10 cellular contexts compared by ENCODE assay signal in the genomic region with DNA sequence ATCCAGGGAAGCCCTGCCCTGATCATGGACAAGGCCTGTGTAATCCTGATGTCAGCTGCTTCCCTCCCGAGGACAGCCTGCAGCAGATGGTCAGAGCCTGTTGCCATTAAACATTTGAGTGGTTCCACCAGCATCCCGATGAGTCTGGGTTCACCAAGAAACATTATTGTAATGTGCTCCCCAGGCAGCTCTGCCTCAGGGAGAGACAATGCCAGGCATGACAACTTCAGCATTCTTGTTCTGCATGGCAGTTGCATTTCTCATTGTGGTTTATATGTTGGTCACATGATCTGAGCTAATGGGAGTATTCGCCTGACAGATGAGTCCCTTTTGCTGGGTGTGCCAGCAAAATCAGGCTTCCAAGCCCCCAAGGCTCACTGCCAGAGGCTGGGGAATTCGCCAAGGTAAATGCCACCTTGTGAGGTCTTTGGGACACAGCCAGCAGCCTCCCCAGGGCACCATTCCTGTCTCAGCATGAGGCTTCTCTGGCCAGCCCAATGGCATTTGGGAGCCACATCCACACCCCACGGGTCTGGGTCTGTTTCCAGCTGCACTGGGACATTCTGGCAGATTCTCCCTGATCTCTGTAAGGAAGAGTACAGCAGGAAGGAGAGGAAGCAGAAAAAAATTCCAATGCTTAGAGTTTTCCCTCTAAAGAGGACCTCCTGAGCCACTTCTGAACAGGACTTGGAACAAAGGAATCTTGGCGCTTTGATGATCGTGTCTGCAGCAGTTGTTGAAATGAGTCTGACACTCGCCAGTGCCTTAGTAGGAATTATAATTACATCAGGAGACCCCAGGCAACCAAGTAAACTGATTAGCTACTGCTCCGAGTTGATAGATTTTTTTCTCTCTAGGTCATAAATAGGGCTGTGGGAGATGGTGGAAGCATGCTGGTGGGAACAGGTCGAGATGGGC. TPM values are rescaled to one million over a fixed set of nuclear protein-coding genes. Genes with fewer than 3 reads are reported as not detected.
DNase-seq lines count a peak whose midpoint lies in the region; ATAC-seq and TF ChIP-seq lines count a peak whose summit lies in the region.
"Had no signal": no experiment of that assay in that cellular context is flagged by ENCODE, and none has a peak within 500 bp of the region (broad histone marks: within the 10 kb centered on the region; RNA-seq: fewer than 3 reads in every experiment).

No MANE protein-coding gene starts in this region.

- no peaks in the 10 kb centered on the region for H3K36me3 ChIP-seq in stomach

- ATAC-seq in HG02588 (IDR thresholded peaks at IDR 0.05; ENCODE audit: unreplicated experiment) (no peak), T-helper 17 cell (no peak)

- no peak overlapping the region for H3K4me3 ChIP-seq in stomach

- 43 to 49% (median 47%) methylated on average over 9 to 10 of the region's 10 CpGs for WGBS in stomach, 5 donors

- H3K27ac Mint-ChIP-seq in T-helper 17 cell = no peak overlapping the region
- H3K27ac Mint-ChIP-seq: memory B cell had no signal

- H3K27ac ChIP-seq in stomach = no peak overlapping the region
- H3K27ac ChIP-seq: KMS-11 had no signal

- H3K4me3 Mint-ChIP-seq in T-helper 17 cell = no peak overlapping the region
- H3K4me3 Mint-ChIP-seq: memory B cell had no signal

- H3K27me3 ChIP-seq in stomach = peaks cover 0 to 14% (median 0%) of the 10 kb centered on the region in 3 donors

- H3K4me1 ChIP-seq in stomach = peaks cover 0 to 13% (median 5%) of the 10 kb centered on the region in 4 donors

- DNase-seq in DMS 273 treated with DMSO at 0.1 percent for 48 hours (lab: John Stamatoyannopoulos, UW) = peak; percentile 44
- peak; percentile 86 for DNase-seq in NCI-H1092 treated with DMSO at 0.1 percent for 48 hours (lab: John Stamatoyannopoulos, UW)
- DNase-seq in amniotic epithelial cell (ENCODE audit: low read depth) = peak; percentile 14
- DNase-seq in left kidney (ENCODE audit: low read depth, low spot score) = peak; percentile 39
- DNase-seq in stimulated activated naive CD4-positive, alpha-beta T cell treated with Interleukin-2 at 50 U/mL for 16 hours (lab: John Stamatoyannopoulos, UW) = no peak
- DNase-seq in stomach = no peak
- no peak for DNase-seq in T-helper 17 cell

- H3K9me3 ChIP-seq in stomach (no peaks in the 10 kb centered on the region), T-helper 17 cell (ENCODE audit: control insufficient read depth, low read length, poor library complexity, severe bottlenecking) (no peaks in the 10 kb centered on the region)

- no peak for TF ChIP-seq CTCF in stomach (IDR thresholded peaks at IDR 0.05)

- intact Hi-C loops in stomach (cut with DNase I; ENCODE audit: low total_unique reads) = no loop called here

- no peak for TF ChIP-seq POLR2A in stomach (IDR thresholded peaks at IDR 0.05)

- H3K4me1 Mint-ChIP-seq in T-helper 17 cell = no peaks in the 10 kb centered on the region
- H3K4me1 Mint-ChIP-seq: memory B cell had no signal

- H3K27me3 Mint-ChIP-seq in T-helper 17 cell = peaks cover 28% of the 10 kb centered on the region

- no peak for TF ChIP-seq EP300 in stomach (IDR thresholded peaks at IDR 0.05)

- H3K36me3 Mint-ChIP-seq in T-helper 17 cell (ENCODE audit: low read depth) = no peaks in the 10 kb centered on the region
- H3K36me3 Mint-ChIP-seq: memory B cell had no signal

RNA-seq across cellular contexts. Expression of a gene that starts 18.6 kb away (rescaled TPM):
- total RNA-seq in stomach (under 1 TPM in 2 of 5 donors, not detected in 3; 0.29 to 0.73 TPM), T-helper 17 cell (not detected)
- under 1 TPM; 0.20 to 0.61 (median 0.31) TPM for polyA plus RNA-seq in stomach

Comparison
In these comparisons a context has a peak if more than half of its experiments do, and no peak if none do; other contexts are left out.
1. DNase-seq: peak in DMS 273 treated with DMSO at 0.1 percent for 48 hours (single experiment), NCI-H1092 treated with DMSO at 0.1 percent for 48 hours (single experiment), amniotic epithelial cell (single experiment) and left kidney (single experiment); none in stimulated activated naive CD4-positive, alpha-beta T cell treated with Interleukin-2 at 50 U/mL for 16 hours (single experiment), stomach (single experiment) and T-helper 17 cell (0 of 3).